In the genomic region with DNA sequence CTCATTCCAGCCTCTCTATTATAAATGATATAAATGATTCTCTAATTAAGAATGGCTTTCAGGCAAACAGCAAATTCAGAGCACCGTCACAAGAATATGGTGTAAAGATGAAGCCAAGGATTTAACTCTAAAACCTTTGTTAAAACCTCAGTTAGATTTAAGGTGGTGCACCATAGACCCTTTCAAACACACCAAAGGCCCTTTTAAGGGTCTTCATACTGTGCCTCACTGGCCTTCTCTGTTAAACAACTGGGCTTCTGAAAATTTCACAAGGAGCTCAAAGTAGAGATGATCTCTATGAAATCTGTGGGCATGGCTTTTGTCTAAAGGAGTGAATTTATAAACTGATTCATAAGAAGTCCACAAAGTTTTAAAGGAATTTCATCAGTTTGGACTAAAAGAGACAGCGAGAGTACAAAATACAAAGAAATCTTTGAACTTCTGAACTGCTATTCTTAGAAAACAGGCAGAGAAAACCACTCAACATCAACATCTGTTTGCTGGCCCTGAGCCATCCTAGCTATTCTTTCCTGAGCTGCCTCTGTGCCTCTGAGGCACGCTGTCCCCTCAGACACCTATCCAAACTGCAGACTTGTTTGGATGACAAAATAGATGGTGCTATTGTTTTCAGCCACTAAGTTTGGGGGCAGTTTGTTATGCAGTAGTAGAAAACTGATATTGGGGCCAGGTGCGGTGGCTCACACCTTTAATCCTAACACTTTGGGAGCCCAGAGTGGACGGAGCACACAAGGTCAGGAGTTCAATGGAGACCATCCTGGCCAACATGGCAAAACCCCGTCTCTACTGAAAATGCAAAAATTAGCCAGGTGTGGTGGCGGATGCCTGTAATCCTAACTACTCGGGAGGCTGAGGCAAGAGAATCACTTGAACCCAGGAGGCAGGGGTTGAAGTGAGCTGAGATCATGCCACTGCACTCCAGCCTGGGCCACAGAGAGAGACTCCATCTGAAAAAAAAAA, we compare ENCODE assay signal across 34 cellular contexts.
"Had no signal": no experiment of that assay in that cellular context is flagged by ENCODE, and none has a peak within 500 bp of the region (broad histone marks: within the 10 kb centered on the region; RNA-seq: fewer than 3 reads in every experiment).

No MANE protein-coding gene starts in this region.

- H3K4me1 ChIP-seq: adrenal gland, body of pancreas, breast epithelium had no signal

- H3K27ac ChIP-seq: adrenal gland, body of pancreas, brain microvascular endothelial cell, breast epithelium, VCaP had no signal

- H3K36me3 Mint-ChIP-seq: activated CD4-positive, alpha-beta memory T cell treated with anti-CD3 and anti-CD28 coated beads for 36 hours; activated naive CD4-positive, alpha-beta T cell treated with anti-CD3 and anti-CD28 coated beads, Interleukin-2, amount 50 U/mL, for 72 hours; activated naive CD8-positive, alpha-beta T cell treated with anti-CD3 and anti-CD28 coated beads for 36 hours had no signal

- H3K27ac Mint-ChIP-seq: activated B cell treated with CpG ODN at 0.5 μM for 24 hours; activated CD4-positive, alpha-beta memory T cell treated with anti-CD3 and anti-CD28 coated beads for 36 hours; activated CD4-positive, alpha-beta T cell treated with anti-CD3 and anti-CD28 coated beads, Interleukin-2, amount 10 ng/mL, durations not matched to agents 24 days and 14 days; activated CD8-positive, alpha-beta T cell treated with anti-CD3 and anti-CD28 coated beads for 36 hours; activated naive CD4-positive, alpha-beta T cell treated with anti-CD3 and anti-CD28 coated beads for 36 hours; activated naive CD4-positive, alpha-beta T cell treated with anti-CD3 and anti-CD28 coated beads, Interleukin-2, amount 50 U/mL, for 72 hours; activated naive CD8-positive, alpha-beta T cell treated with anti-CD3 and anti-CD28 coated beads for 36 hours; activated T-cell treated with anti-CD3 and anti-CD28 coated beads, Interleukin-2, amount 50 U/mL, for 72 hours; activated T-helper 1 cell treated with anti-CD3 and anti-CD28 coated beads, Interleukin-12 subunit alpha, Interleukin-12 subunit beta, Interleukin-2, Interleukin-4 antibody, amounts not matched to agents 30 ng/mL and 10 ng/mL and 1 ng/mL, durations not matched to agents 14 hours and 24 hours and 36 hours; activated T-helper 17 cell treated with anti-CD3 and anti-CD28 coated beads, Interleukin-2, amount 50 U/mL, for 72 hours; T-helper 1 cell treated with Interleukin-12 subunit alpha and Interleukin-12 subunit beta and Interleukin-4 antibody, amounts not matched to agents 30 μg/mL and 1 μg/mL, for 36 hours; T-helper 2 cell treated with Interferon-gamma antibody and Interleukin-4, amounts not matched to agents 5 μg/mL and 100 μg/mL, for 36 hours had no signal

- H3K27me3 ChIP-seq: body of pancreas, brain microvascular endothelial cell, breast epithelium had no signal

- H3K36me3 ChIP-seq: adrenal gland, brain microvascular endothelial cell, breast epithelium had no signal

- H3K4me1 Mint-ChIP-seq: activated B cell treated with CpG ODN at 0.5 μM for 24 hours; activated CD4-positive, alpha-beta T cell treated with anti-CD3 and anti-CD28 coated beads, Interleukin-2, amount 10 ng/mL, durations not matched to agents 24 days and 14 days; activated naive CD8-positive, alpha-beta T cell treated with anti-CD3 and anti-CD28 coated beads for 36 hours; activated T-helper 17 cell treated with anti-CD3 and anti-CD28 coated beads, Interleukin-2, amount 50 U/mL, for 72 hours had no signal

- H3K4me3 Mint-ChIP-seq: activated B cell treated with CpG ODN at 0.5 μM for 24 hours; activated CD4-positive, alpha-beta memory T cell treated with anti-CD3 and anti-CD28 coated beads for 36 hours; activated CD4-positive, alpha-beta T cell treated with anti-CD3 and anti-CD28 coated beads, Interleukin-2, amount 10 ng/mL, durations not matched to agents 24 days and 14 days; activated CD8-positive, alpha-beta T cell treated with anti-CD3 and anti-CD28 coated beads for 36 hours; activated naive CD4-positive, alpha-beta T cell treated with anti-CD3 and anti-CD28 coated beads for 36 hours; activated naive CD8-positive, alpha-beta T cell treated with anti-CD3 and anti-CD28 coated beads for 36 hours; activated T-cell treated with anti-CD3 and anti-CD28 coated beads, Interleukin-2, amount 50 U/mL, for 4 hours; activated T-cell treated with anti-CD3 and anti-CD28 coated beads, Interleukin-2, amount 50 U/mL, for 72 hours; activated T-helper 1 cell treated with anti-CD3 and anti-CD28 coated beads, Interleukin-12 subunit alpha, Interleukin-12 subunit beta, Interleukin-2, Interleukin-4 antibody, amounts not matched to agents 30 ng/mL and 10 ng/mL and 1 ng/mL, durations not matched to agents 14 hours and 24 hours and 36 hours; activated T-helper 17 cell treated with anti-CD3 and anti-CD28 coated beads, Interleukin-2, amount 50 U/mL, for 72 hours; T-helper 1 cell treated with Interleukin-12 subunit alpha and Interleukin-12 subunit beta and Interleukin-4 antibody, amounts not matched to agents 30 μg/mL and 1 μg/mL, for 36 hours; T-helper 2 cell treated with Interferon-gamma antibody and Interleukin-4, amounts not matched to agents 5 μg/mL and 100 μg/mL, for 36 hours had no signal

- H3K9me3 ChIP-seq: adrenal gland, body of pancreas had no signal

- H3K4me3 ChIP-seq: adrenal gland, body of pancreas, breast epithelium had no signal

- H3K9me3 Mint-ChIP-seq: activated CD4-positive, alpha-beta memory T cell treated with anti-CD3 and anti-CD28 coated beads for 36 hours; activated CD4-positive, alpha-beta T cell treated with anti-CD3 and anti-CD28 coated beads, Interleukin-2, amount 10 ng/mL, durations not matched to agents 24 days and 14 days; activated T-helper 1 cell treated with anti-CD3 and anti-CD28 coated beads, Interleukin-12 subunit alpha, Interleukin-12 subunit beta, Interleukin-2, Interleukin-4 antibody, amounts not matched to agents 30 ng/mL and 10 ng/mL and 1 ng/mL, durations not matched to agents 14 hours and 24 hours and 36 hours; activated T-helper 17 cell treated with anti-CD3 and anti-CD28 coated beads, Interleukin-2, amount 50 U/mL, for 72 hours; T-helper 1 cell treated with Interleukin-12 subunit alpha and Interleukin-12 subunit beta and Interleukin-4 antibody, amounts not matched to agents 30 μg/mL and 1 μg/mL, for 36 hours; T-helper 2 cell treated with Interferon-gamma antibody and Interleukin-4, amounts not matched to agents 5 μg/mL and 100 μg/mL, for 36 hours had no signal

- H3K27me3 Mint-ChIP-seq: activated B cell treated with CpG ODN at 0.5 μM for 24 hours; activated CD4-positive, alpha-beta T cell treated with anti-CD3 and anti-CD28 coated beads, Interleukin-2, amount 10 ng/mL, durations not matched to agents 24 days and 14 days had no signal

- DNase-seq: activated B cell treated with CpG ODN at 0.5 μM for 24 hours; activated CD4-positive, alpha-beta memory T cell treated with anti-CD3 and anti-CD28 coated beads for 36 hours; activated CD4-positive, alpha-beta T cell treated with anti-CD3 and anti-CD28 coated beads for 4 hours; activated CD4-positive, alpha-beta T cell treated with anti-CD3 and anti-CD28 coated beads, Interleukin-2, amount 10 ng/mL, durations not matched to agents 24 days and 14 days; activated CD4-positive, alpha-beta T cell treated with anti-CD3 and anti-CD28 coated beads, Interleukin-2, amount 50 U/mL, for 1 hour; activated CD4-positive, alpha-beta T cell treated with anti-CD3 and anti-CD28 coated beads, Interleukin-2, amount 50 U/mL, for 4 hours; activated CD4-positive, CD25-positive, alpha-beta regulatory T cell treated with anti-CD3 and anti-CD28 coated beads, Interleukin-2, amount 50 U/mL, for 72 hours; activated CD8-positive, alpha-beta memory T cell treated with anti-CD3 and anti-CD28 coated beads, Interleukin-2, amount 50 U/mL, for 4 hours; activated CD8-positive, alpha-beta T cell treated with anti-CD3 and anti-CD28 coated beads for 36 hours; activated effector memory CD4-positive, alpha-beta T cell treated with anti-CD3 and anti-CD28 coated beads, Interleukin-2, amount 50 U/mL, for 16 hours; activated gamma-delta T cell treated with Interleukin-2 at 50 U/mL for 16 hours; activated naive CD4-positive, alpha-beta T cell; activated naive CD4-positive, alpha-beta T cell treated with anti-CD3 and anti-CD28 coated beads for 36 hours; activated naive CD4-positive, alpha-beta T cell treated with anti-CD3 and anti-CD28 coated beads, Interleukin-2, amount 50 U/mL, for 16 hours; activated naive CD8-positive, alpha-beta T cell treated with anti-CD3 and anti-CD28 coated beads for 36 hours; activated T-cell treated with anti-CD3 and anti-CD28 coated beads for 4 hours; activated T-cell treated with anti-CD3 and anti-CD28 coated beads, Interleukin-2, amount 50 U/mL, for 1 hour; activated T-cell treated with anti-CD3 and anti-CD28 coated beads, Interleukin-2, amount 50 U/mL, for 4 hours; activated T-cell treated with anti-CD3 and anti-CD28 coated beads, Interleukin-2, amount 50 U/mL, for 72 hours; adrenal gland; amniotic stem cell; aorta; body of pancreas; brain microvascular endothelial cell; central memory CD4-positive, alpha-beta T cell; T-helper 2 cell; T-helper 9 cell had no signal
